Comparison of ENCODE assay signal across 13 cellular contexts in genomic region chr9:99030082-99030481, GRCh38.
DNase-seq lines count a peak whose midpoint lies in the region; ATAC-seq, FAIRE-seq and TF ChIP-seq lines count a peak whose summit lies in the region.
"Had no signal": no experiment of that assay in that cellular context is flagged by ENCODE, and none has a peak within 500 bp of the region (broad histone marks: within the 10 kb centered on the region; RNA-seq: fewer than 3 reads in every experiment).

No MANE protein-coding gene starts in this region.

- BruUV-seq in HepG2 (replicated peaks; lab: Mats Ljungman, UMichigan), result no TSS peak

- no peak for TF ChIP-seq RAD21 in HepG2 (CRISPR knock-in tag; IDR thresholded peaks at IDR 0.05)

- H3K9ac ChIP-seq in fibroblast of lung (ENCODE audit: insufficient read depth, low read length) (no peak overlapping the region), HepG2 (ENCODE audit: insufficient read depth, low read depth, low read length) (no peak overlapping the region)

- peak; percentile 77 for ATAC-seq in sciatic nerve
- ATAC-seq in HG03025 (IDR thresholded peaks at IDR 0.05; ENCODE audit: low FRiP score, unreplicated experiment), result no peak
- ATAC-seq in HepG2, result no peak
- ATAC-seq: upper lobe of right lung had no signal

- POLR2A ChIA-PET in GM10248 (lab: Yijun Ruan, JAX), result no interaction called here
- POLR2A ChIA-PET in HepG2 (lab: Yijun Ruan, JAX), result no interaction called here

- intact Hi-C loops in sciatic nerve (cut with DNase I) (no loop called here), HepG2 (cut with micrococcal nuclease; ENCODE audit: unreplicated experiment) (no loop called here)

- H3K4me3 ChIP-seq in fibroblast of lung (replicated peaks in 1 of 4; ENCODE audit: control extremely low read depth in 1 of 4, insufficient read depth in 1 of 4, low read depth in 3 of 4, low read length in 4 of 4), result no peak overlapping the region
- H3K4me3 ChIP-seq in HepG2 (replicated peaks in 1 of 3; ENCODE audit: insufficient read depth in 1 of 3, low read depth in 2 of 3, low read length in 3 of 3), result no peak overlapping the region
- H3K4me3 ChIP-seq: upper lobe of right lung had no signal

- FAIRE-seq in RCC 7860 (lab: Jason Lieb, UNC) (no peak), HepG2 (lab: Jason Lieb, UNC) (no peak)

- WGBS in HepG2 (ENCODE audit: low lambda C conversion rate), result 4% methylated on average over 2 of the region's 2 CpGs

- no peaks in the 10 kb centered on the region for H3K79me2 ChIP-seq in fibroblast of lung (ENCODE audit: control insufficient read depth, insufficient read depth, low read length)
- H3K79me2 ChIP-seq in HepG2 (ENCODE audit: insufficient read depth, low read length), result no peaks in the 10 kb centered on the region

- H3K9me3 ChIP-seq in fibroblast of lung (ENCODE audit: control insufficient read depth, insufficient read depth, low read depth, low read length) (no peaks in the 10 kb centered on the region), HepG2 (ENCODE audit: low read length) (no peaks in the 10 kb centered on the region)
- H3K9me3 ChIP-seq: upper lobe of right lung had no signal

- in situ Hi-C loops in HepG2 (cut with HindIII; ENCODE audit: extremely low pct_ligation_motif_present, low pct_unique_long_range_greater_than_20kb), result no loop called here

- H3K4me2 ChIP-seq in fibroblast of lung (ENCODE audit: extremely low read depth, insufficient read depth, low read length) (no peak overlapping the region), HepG2 (ENCODE audit: low read depth, low read length) (no peak overlapping the region)

- TF ChIP-seq CTCF in fibroblast of lung (conservative IDR thresholded peaks at IDR 0.05 in 1 of 2, IDR thresholded peaks at IDR 0.05 in 1 of 2; ENCODE audit: low read depth in 1 of 2, low read length in 2 of 2) (no peak), GM10248 (IDR thresholded peaks at IDR 0.05; ENCODE audit: control extremely low read depth, extremely low read depth, low read depth, missing control alignments) (no peak), HepG2 (CRISPR knock-in tag; IDR thresholded peaks at IDR 0.05) (no peak)

- no peak for TF ChIP-seq POLR2A in HepG2 (IDR thresholded peaks at IDR 0.05; ENCODE audit: insufficient read depth in 1 of 2, low read depth in 2 of 2, low read length in 2 of 2)

- H4K20me1 ChIP-seq in fibroblast of lung (ENCODE audit: control insufficient read depth, extremely low read depth, insufficient read depth, low read length), result no peaks in the 10 kb centered on the region
- no peaks in the 10 kb centered on the region for H4K20me1 ChIP-seq in HepG2 (ENCODE audit: insufficient read depth, low read length)

- H3K27me3 ChIP-seq in fibroblast of lung (ENCODE audit: control insufficient read depth, insufficient read depth, low read length) (no peaks in the 10 kb centered on the region), HepG2 (ENCODE audit: control insufficient read depth in 1 of 2, insufficient read depth in 2 of 2, low read length in 2 of 2) (peaks cover 0 to 10% of the 10 kb centered on the region in 2 experiments; a peak in 1 of 5 replicates)
- H3K27me3 ChIP-seq: upper lobe of right lung had no signal

- H3K27ac ChIP-seq in fibroblast of lung (ENCODE audit: insufficient read depth, low read length) (peak overlapping the region; percentile 88), HepG2 (ENCODE audit: extremely low read length, insufficient read depth, low read length) (no peak overlapping the region)
- H3K27ac ChIP-seq: upper lobe of right lung, VCaP had no signal

- H2AFZ ChIP-seq in fibroblast of lung (ENCODE audit: low read length) (no peak overlapping the region), HepG2 (ENCODE audit: low read length) (no peak overlapping the region)

- H3K4me1 ChIP-seq in fibroblast of lung (ENCODE audit: control insufficient read depth, extremely low read depth, insufficient read depth, low read length) (peaks cover 14% of the 10 kb centered on the region), HepG2 (ENCODE audit: insufficient read depth, low read length) (no peaks in the 10 kb centered on the region)
- H3K4me1 ChIP-seq: upper lobe of right lung had no signal

- no peaks in the 10 kb centered on the region for H3K36me3 ChIP-seq in fibroblast of lung (ENCODE audit: control insufficient read depth, insufficient read depth, low read length)
- H3K36me3 ChIP-seq in HepG2 (replicated peaks in 1 of 2; ENCODE audit: control insufficient read depth in 1 of 2, insufficient read depth in 2 of 2, low read length in 2 of 2), result no peaks in the 10 kb centered on the region
- H3K36me3 ChIP-seq: upper lobe of right lung had no signal

- DNase-seq in GM03348 (ENCODE audit: low spot score) (peak; percentile 83), RCC 7860 (ENCODE audit: low spot score) (peak; percentile 67), fibroblast of lung (ENCODE audit: low read depth in 2 of 2) (peak; percentile 95 to 99), sciatic nerve (ENCODE audit: low spot score) (no peak), NCI-H187 treated with DMSO at 0.1 percent for 48 hours (lab: John Stamatoyannopoulos, UW) (no peak), GM10248 (ENCODE audit: extremely low spot score) (no peak), HepG2 (ENCODE audit: low spot score) (no peak)
- DNase-seq: DMS 273 treated with DMSO at 0.1 percent for 48 hours, NCI-H146, occipital lobe, upper lobe of right lung had no signal

- TF ChIP-seq EP300 in HepG2 (IDR thresholded peaks at IDR 0.05; ENCODE audit: low read depth in 2 of 2, low read length in 2 of 2) (no peak), HepG2 (CRISPR knock-in tag; IDR thresholded peaks at IDR 0.05; ENCODE audit: borderline replicate concordance) (no peak)

- CTCF ChIA-PET in GM10248 (lab: Yijun Ruan, JAX) (interaction anchor here (1.7 kb wide), 1 partner anchor 111 kb away, joined by 4 read pairs; no protein-coding TSS in a partner anchor), HepG2 (lab: Yijun Ruan, JAX; ENCODE audit: low intra/inter-chr PET ratio, low total read pairs) (no interaction called here)

TF ChIP-seq in HepG2, 621 proteins besides CTCF, POLR2A, EP300 and RAD21:
- TF ChIP-seq ZNF510 (CRISPR knock-in tag; IDR thresholded peaks at IDR 0.05; ENCODE audit: low read depth) (no peak), HOXA7 (CRISPR knock-in tag; IDR thresholded peaks at IDR 0.05) (no peak), RBM22 (optimal IDR thresholded peaks at IDR 0.05; ENCODE audit: low read length) (no peak), ZSCAN31 (CRISPR knock-in tag; IDR thresholded peaks at IDR 0.05; ENCODE audit: low read depth) (no peak), POGZ (CRISPR knock-in tag; IDR thresholded peaks at IDR 0.05) (no peak), SPEN (CRISPR knock-in tag; IDR thresholded peaks at IDR 0.05; ENCODE audit: low read depth) (no peak), ZGPAT (CRISPR knock-in tag; IDR thresholded peaks at IDR 0.05) (no peak), SALL1 (CRISPR knock-in tag; IDR thresholded peaks at IDR 0.05) (no peak), ZNF569 (CRISPR knock-in tag; IDR thresholded peaks at IDR 0.05; ENCODE audit: borderline replicate concordance) (no peak), KDM4B (CRISPR knock-in tag; IDR thresholded peaks at IDR 0.05) (no peak), ZFP62 (CRISPR knock-in tag; IDR thresholded peaks at IDR 0.05) (no peak), PRPF4 (IDR thresholded peaks at IDR 0.05; ENCODE audit: low read depth, low read length, poor library complexity, severe bottlenecking) (no peak), ZBTB7A (CRISPR knock-in tag; IDR thresholded peaks at IDR 0.05) (no peak)

Comparison
In these comparisons a context has a peak if more than half of its experiments do, and no peak if none do; other contexts are left out.
1. DNase-seq: peak in GM03348 (single experiment), RCC 7860 (single experiment) and fibroblast of lung (2 of 2); none in sciatic nerve (single experiment), NCI-H187 treated with DMSO at 0.1 percent for 48 hours (single experiment), GM10248 (single experiment) and HepG2 (single experiment).